In the genomic region with DNA sequence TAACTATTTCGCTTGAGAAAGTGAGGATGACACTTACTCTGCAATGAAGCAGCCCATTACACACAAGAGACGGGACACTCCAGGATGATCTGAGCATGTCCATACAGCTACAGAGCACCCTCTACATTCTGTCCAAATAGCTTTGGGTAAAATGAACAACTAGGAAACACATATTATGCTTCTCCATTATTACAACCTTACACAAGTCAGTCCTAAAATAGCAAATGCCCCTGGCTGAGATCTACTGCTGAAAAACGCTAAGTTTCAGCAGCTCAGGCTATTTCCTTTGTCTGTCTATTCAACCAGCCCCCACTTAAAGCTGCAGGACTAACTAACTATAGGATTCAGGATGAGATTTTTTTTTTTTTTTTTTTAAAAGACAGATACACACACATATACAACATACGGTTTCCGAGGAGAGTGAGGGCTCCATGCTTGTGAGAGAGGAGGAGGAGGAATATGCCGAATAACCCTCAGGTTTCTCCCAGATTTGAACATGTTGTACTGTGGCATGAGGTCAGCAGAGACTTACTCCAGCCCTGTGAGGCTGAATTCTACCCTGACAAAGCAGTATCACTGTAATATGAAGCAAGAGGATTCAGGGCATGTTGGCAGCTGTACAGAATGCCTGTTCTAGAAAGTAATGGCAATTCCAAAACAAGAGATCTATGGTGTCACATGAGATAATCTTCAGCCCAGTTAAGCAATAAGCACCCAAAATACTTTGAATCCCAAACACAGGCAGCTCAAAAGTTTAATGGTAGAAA, we compare ENCODE assay signal across 10 cellular contexts.
A peak's percentile ranks its signal among the peaks of the same experiment; 100 is the strongest.
DNase-seq lines count a peak whose midpoint lies in the region; ATAC-seq and TF ChIP-seq lines count a peak whose summit lies in the region.
"Had no signal": no experiment of that assay in that cellular context is flagged by ENCODE, and none has a peak within 500 bp of the region (broad histone marks: within the 10 kb centered on the region; RNA-seq: fewer than 3 reads in every experiment).

No MANE protein-coding gene starts in this region.

- H3K9me3 Mint-ChIP-seq in HFFc6: no peaks in the 10 kb centered on the region
- no peaks in the 10 kb centered on the region for H3K9me3 Mint-ChIP-seq in activated naive CD8-positive, alpha-beta T cell treated with anti-CD3 and anti-CD28 coated beads, Interleukin-2, amount 50 U/mL, for 24 hours
- H3K9me3 Mint-ChIP-seq: activated naive CD8-positive, alpha-beta T cell treated with anti-CD3 and anti-CD28 coated beads, Interleukin-2, amount 10 ng/mL, durations not matched to agents 7 days and 5 days had no signal

- H3K27me3 Mint-ChIP-seq in HFFc6 (ENCODE audit: insufficient read depth): peaks cover 3% of the 10 kb centered on the region
- H3K27me3 Mint-ChIP-seq in activated naive CD8-positive, alpha-beta T cell treated with anti-CD3 and anti-CD28 coated beads, Interleukin-2, amount 50 U/mL, for 24 hours: no peaks in the 10 kb centered on the region
- H3K27me3 Mint-ChIP-seq: activated naive CD8-positive, alpha-beta T cell treated with anti-CD3 and anti-CD28 coated beads, Interleukin-2, amount 10 ng/mL, durations not matched to agents 7 days and 5 days had no signal

- no peaks in the 10 kb centered on the region for H3K9me3 ChIP-seq in left lung
- no peaks in the 10 kb centered on the region for H3K9me3 ChIP-seq in stomach smooth muscle (ENCODE audit: control insufficient read depth in 2 of 2, low read length in 2 of 2)

- H3K4me1 ChIP-seq in left lung (peaks cover 4 to 6% of the 10 kb centered on the region in 2 donors), stomach smooth muscle (ENCODE audit: control insufficient read depth, insufficient read depth, low read length) (peaks cover 16% of the 10 kb centered on the region)

- peak; percentile 77 for ATAC-seq in left lung
- no peak for ATAC-seq in activated naive CD8-positive, alpha-beta T cell treated with anti-CD3 and anti-CD28 coated beads, Interleukin-2, amount 50 U/mL, for 24 hours
- no peak for ATAC-seq in GM21529 (IDR thresholded peaks at IDR 0.05; ENCODE audit: unreplicated experiment)

- H3K36me3 ChIP-seq in left lung (no peaks in the 10 kb centered on the region), stomach smooth muscle (ENCODE audit: control insufficient read depth in 2 of 2, insufficient read depth in 2 of 2, low read length in 2 of 2) (no peaks in the 10 kb centered on the region)

- DNase-seq in HFFc6: peak; percentile 64
- DNase-seq in choroid plexus epithelial cell (ENCODE audit: low read depth): peak; percentile 95
- DNase-seq in left lung: no peak
- no peak for DNase-seq in SW480 (ENCODE audit: low spot score)
- no peak for DNase-seq in activated naive CD8-positive, alpha-beta T cell treated with anti-CD3 and anti-CD28 coated beads, Interleukin-2, amount 50 U/mL, for 24 hours
- DNase-seq in stimulated activated CD8-positive, alpha-beta memory T cell treated with anti-CD3 and anti-CD28 coated beads, Interleukin-4, amount 100 ng/mL, for 48 hours: no peak
- DNase-seq: activated naive CD8-positive, alpha-beta T cell treated with anti-CD3 and anti-CD28 coated beads, Interleukin-2, amount 10 ng/mL, durations not matched to agents 7 days and 5 days; stimulated activated CD4-positive, alpha-beta T cell treated with anti-CD3 and anti-CD28 coated beads, Interleukin-12 subunit alpha, Interleukin-12 subunit beta, amount 100 ng/mL, for 4 hours had no signal

- H3K4me3 Mint-ChIP-seq in HFFc6: peak overlapping the region; percentile 59
- no peak overlapping the region for H3K4me3 Mint-ChIP-seq in activated naive CD8-positive, alpha-beta T cell treated with anti-CD3 and anti-CD28 coated beads, Interleukin-2, amount 50 U/mL, for 24 hours
- H3K4me3 Mint-ChIP-seq: activated naive CD8-positive, alpha-beta T cell treated with anti-CD3 and anti-CD28 coated beads, Interleukin-2, amount 10 ng/mL, durations not matched to agents 7 days and 5 days had no signal

- TF ChIP-seq CTCF in HFFc6 (IDR thresholded peaks at IDR 0.05) (no peak), choroid plexus epithelial cell (conservative IDR thresholded peaks at IDR 0.05; ENCODE audit: low read depth, low read length) (no peak), left lung (IDR thresholded peaks at IDR 0.05) (no peak)

- peak overlapping the region in 1 of 2 donors; percentile 47 for H3K27ac ChIP-seq in left lung
- no peak overlapping the region for H3K27ac ChIP-seq in stomach smooth muscle (ENCODE audit: low read length)

- H3K9ac ChIP-seq in stomach smooth muscle (ENCODE audit: low read length in 2 of 2): peak overlapping the region; percentile 48 to 50

- H3K4me3 ChIP-seq in choroid plexus epithelial cell (ENCODE audit: low read depth, low read length): peak overlapping the region; percentile 13
- H3K4me3 ChIP-seq in left lung: no peak overlapping the region
- H3K4me3 ChIP-seq in stomach smooth muscle (ENCODE audit: low read length in 2 of 2): peak overlapping the region; percentile 23 to 40

- H3K27ac Mint-ChIP-seq in HFFc6: peak overlapping the region; percentile 47
- no peak overlapping the region for H3K27ac Mint-ChIP-seq in activated naive CD8-positive, alpha-beta T cell treated with anti-CD3 and anti-CD28 coated beads, Interleukin-2, amount 50 U/mL, for 24 hours
- H3K27ac Mint-ChIP-seq: activated naive CD8-positive, alpha-beta T cell treated with anti-CD3 and anti-CD28 coated beads, Interleukin-2, amount 10 ng/mL, durations not matched to agents 7 days and 5 days had no signal

- intact Hi-C loops in left lung (cut with DNase I): no loop called here

- H3K36me3 Mint-ChIP-seq in HFFc6 (ENCODE audit: low read depth): no peaks in the 10 kb centered on the region
- no peaks in the 10 kb centered on the region for H3K36me3 Mint-ChIP-seq in activated naive CD8-positive, alpha-beta T cell treated with anti-CD3 and anti-CD28 coated beads, Interleukin-2, amount 50 U/mL, for 24 hours (ENCODE audit: low read depth)
- H3K36me3 Mint-ChIP-seq: activated naive CD8-positive, alpha-beta T cell treated with anti-CD3 and anti-CD28 coated beads, Interleukin-2, amount 10 ng/mL, durations not matched to agents 7 days and 5 days had no signal

- H3K27me3 ChIP-seq in left lung (no peaks in the 10 kb centered on the region), stomach smooth muscle (ENCODE audit: control insufficient read depth in 1 of 2, insufficient read depth in 2 of 2, low read length in 2 of 2) (no peaks in the 10 kb centered on the region)

- peaks cover 21% of the 10 kb centered on the region for H3K4me1 Mint-ChIP-seq in HFFc6 (ENCODE audit: low read depth)
- no peaks in the 10 kb centered on the region for H3K4me1 Mint-ChIP-seq in activated naive CD8-positive, alpha-beta T cell treated with anti-CD3 and anti-CD28 coated beads, Interleukin-2, amount 50 U/mL, for 24 hours
- H3K4me1 Mint-ChIP-seq: activated naive CD8-positive, alpha-beta T cell treated with anti-CD3 and anti-CD28 coated beads, Interleukin-2, amount 10 ng/mL, durations not matched to agents 7 days and 5 days had no signal

Comparison
In these comparisons a context has a peak if more than half of its experiments do, and no peak if none do; other contexts are left out.
1. DNase-seq: peak in HFFc6 (single experiment) and choroid plexus epithelial cell (single experiment); none in left lung (0 of 2), SW480 (single experiment), activated naive CD8-positive, alpha-beta T cell treated with anti-CD3 and anti-CD28 coated beads, Interleukin-2, amount 50 U/mL, for 24 hours (single experiment) and stimulated activated CD8-positive, alpha-beta memory T cell treated with anti-CD3 and anti-CD28 coated beads, Interleukin-4, amount 100 ng/mL, for 48 hours (single experiment).
2. H3K4me3 ChIP-seq: peak in choroid plexus epithelial cell (single experiment) and stomach smooth muscle (2 of 2); none in left lung (0 of 2).